In the genomic region with DNA sequence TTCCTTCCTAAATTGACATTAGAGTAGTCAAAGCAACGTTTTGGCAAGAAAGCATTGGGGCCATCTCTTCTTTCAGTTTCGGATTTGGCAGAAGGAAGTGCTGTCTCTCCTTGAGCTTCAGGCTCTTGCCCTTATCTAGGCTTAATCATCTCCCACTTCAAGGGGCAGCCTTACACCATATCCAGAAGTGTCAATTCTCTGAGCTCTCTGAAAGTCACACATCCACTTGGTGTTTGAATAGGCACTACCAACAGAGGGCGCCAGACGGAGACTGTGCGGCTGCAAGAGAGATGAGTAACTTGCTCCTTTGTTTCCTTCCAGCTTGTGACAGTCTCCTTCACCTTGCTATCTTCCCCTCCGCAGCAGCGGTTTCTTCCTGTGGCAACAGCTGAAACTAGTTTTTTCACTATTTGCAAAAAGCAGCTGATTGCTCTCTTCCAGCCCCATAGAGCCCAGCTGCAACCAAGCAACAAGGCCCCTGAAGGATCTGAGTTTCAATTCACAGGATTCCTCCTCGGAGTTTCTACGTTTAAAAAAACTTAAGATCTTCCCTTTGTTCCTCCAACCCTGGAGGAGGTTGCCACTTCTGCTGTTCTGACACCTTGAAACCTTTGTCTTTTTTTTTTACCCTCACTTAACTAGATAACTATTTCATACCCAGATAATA, we compare ENCODE assay signal across 8 cellular contexts.
DNase-seq lines count a peak whose midpoint lies in the region; ATAC-seq and TF ChIP-seq lines count a peak whose summit lies in the region.

No MANE protein-coding gene starts in this region.

- peak overlapping the region in 1 of 2 donors; percentile 4 for H3K27ac ChIP-seq in coronary artery

- 16% methylated on average over 9 of the region's 9 CpGs for WGBS in lower leg skin, 2 donors

- no peak for TF ChIP-seq POLR2A in lower leg skin (IDR thresholded peaks at IDR 0.05)

- DNase-seq in ELF-1 (ENCODE audit: low read depth, low spot score) = peak; percentile 83
- peak; percentile 14 to 72 for DNase-seq in NCI-H446 (lab: John Stamatoyannopoulos, UW)
- DNase-seq in activated CD4-positive, alpha-beta T cell treated with anti-CD3 and anti-CD28 coated beads for 48 hours = peak; percentile 92
- DNase-seq in coronary artery (ENCODE audit: low spot score) = no peak
- DNase-seq in lower leg skin (ENCODE audit: low spot score in 2 of 2) = peak; percentile 87 to 96
- peak; percentile 62 for DNase-seq in stimulated activated CD8-positive, alpha-beta memory T cell treated with anti-CD3 and anti-CD28 coated beads, Interleukin-12 subunit alpha, Interleukin-12 subunit beta, amount 100 ng/mL, for 4 hours (ENCODE audit: low read depth)

- H3K4me3 ChIP-seq in coronary artery = peak overlapping the region; percentile 12
- no peak overlapping the region for H3K4me3 ChIP-seq in lower leg skin (ENCODE audit: low read depth, poor library complexity, severe bottlenecking)

- TF ChIP-seq CTCF in coronary artery (IDR thresholded peaks at IDR 0.05) = peak; percentile 67
- TF ChIP-seq CTCF in lower leg skin (IDR thresholded peaks at IDR 0.05) = peak in 1 of 3 donors; percentile 82

- intact Hi-C loops in lower leg skin (cut with DNase I; ENCODE audit: low total_unique reads) = loop anchor here (10.0 kb wide), 1 partner anchor 368 kb away; no protein-coding TSS in a partner anchor

- ATAC-seq in HG03095 (IDR thresholded peaks at IDR 0.05; ENCODE audit: unreplicated experiment) (peak; percentile 65), HG03280 (IDR thresholded peaks at IDR 0.05; ENCODE audit: unreplicated experiment) (no peak)
